ENCODE assay signal across 9 cellular contexts in genomic region chr1:203765029-203765837, GRCh38. TPM values are rescaled to one million over a fixed set of nuclear protein-coding genes. Genes with fewer than 3 reads are reported as not detected.
DNase-seq lines count a peak whose midpoint lies in the region; ATAC-seq lines count a peak whose summit lies in the region.
"Had no signal": no experiment of that assay in that cellular context is flagged by ENCODE, and none has a peak within 500 bp of the region (broad histone marks: within the 10 kb centered on the region; RNA-seq: fewer than 3 reads in every experiment).

TSS of gene LAX1 (plus strand) at chr1:203765183. CDS start at chr1:203765566, 383 bp downstream.

- peaks cover 25% of the 10 kb centered on the region for H3K4me1 Mint-ChIP-seq in activated T-helper 17 cell treated with anti-CD3 and anti-CD28 coated beads, Interleukin-2, amount 50 U/mL, for 72 hours

- H3K27ac Mint-ChIP-seq in activated T-helper 17 cell treated with anti-CD3 and anti-CD28 coated beads, Interleukin-2, amount 50 U/mL, for 72 hours: peak within 1 kb of the TSS; percentile 97

- peak; percentile 66 for DNase-seq in NAMALWA (ENCODE audit: low spot score)
- DNase-seq in stimulated activated CD4-positive, alpha-beta T cell treated with anti-CD3 and anti-CD28 coated beads, Interleukin-15, amount 100 ng/mL, for 48 hours (ENCODE audit: low read depth in 2 of 2): peak; percentile 70 to 73
- no peak for DNase-seq in amniotic stem cell (lab: John Stamatoyannopoulos, UW)
- no peak for DNase-seq in DMS114 treated with DMSO at 0.1 percent for 48 hours (lab: John Stamatoyannopoulos, UW; ENCODE audit: unreplicated experiment)
- no peak for DNase-seq in NCI-H510A treated with DMSO at 0.1 percent for 48 hours (lab: John Stamatoyannopoulos, UW)
- no peak for DNase-seq in NCI-H1930 (lab: John Stamatoyannopoulos, UW)
- DNase-seq: right cardiac atrium had no signal

- no peaks in the 10 kb centered on the region for H3K9me3 Mint-ChIP-seq in activated T-helper 17 cell treated with anti-CD3 and anti-CD28 coated beads, Interleukin-2, amount 50 U/mL, for 72 hours

- peaks cover 46% of the 10 kb centered on the region for H3K36me3 Mint-ChIP-seq in activated T-helper 17 cell treated with anti-CD3 and anti-CD28 coated beads, Interleukin-2, amount 50 U/mL, for 72 hours (ENCODE audit: low read depth)

- no peaks in the 10 kb centered on the region for H3K27me3 Mint-ChIP-seq in activated T-helper 17 cell treated with anti-CD3 and anti-CD28 coated beads, Interleukin-2, amount 50 U/mL, for 72 hours

- peak within 1 kb of the TSS; percentile 89 for H3K4me3 Mint-ChIP-seq in activated T-helper 17 cell treated with anti-CD3 and anti-CD28 coated beads, Interleukin-2, amount 50 U/mL, for 72 hours

- peak; percentile 83 for ATAC-seq in GM19467 (IDR thresholded peaks at IDR 0.05; ENCODE audit: unreplicated experiment)
- ATAC-seq in activated T-helper 17 cell treated with anti-CD3 and anti-CD28 coated beads, Interleukin-2, amount 50 U/mL, for 72 hours (replicated peaks): peak; percentile 83

RNA-seq across cellular contexts. Expression of gene LAX1, which starts in this region (rescaled TPM):
- total RNA-seq in activated T-helper 17 cell treated with anti-CD3 and anti-CD28 coated beads, Interleukin-2, amount 50 U/mL, for 72 hours: 10 to 100 TPM; 17.2 to 26.9 TPM

Comparison
In these comparisons a context has a peak if more than half of its experiments do, and no peak if none do; other contexts are left out.
1. DNase-seq: peak in NAMALWA (single experiment) and stimulated activated CD4-positive, alpha-beta T cell treated with anti-CD3 and anti-CD28 coated beads, Interleukin-15, amount 100 ng/mL, for 48 hours (2 of 2); none in amniotic stem cell (single experiment), DMS114 treated with DMSO at 0.1 percent for 48 hours (single experiment), NCI-H510A treated with DMSO at 0.1 percent for 48 hours (single experiment) and NCI-H1930 (0 of 2).